23 cellular contexts compared by ENCODE assay signal in the genomic region with DNA sequence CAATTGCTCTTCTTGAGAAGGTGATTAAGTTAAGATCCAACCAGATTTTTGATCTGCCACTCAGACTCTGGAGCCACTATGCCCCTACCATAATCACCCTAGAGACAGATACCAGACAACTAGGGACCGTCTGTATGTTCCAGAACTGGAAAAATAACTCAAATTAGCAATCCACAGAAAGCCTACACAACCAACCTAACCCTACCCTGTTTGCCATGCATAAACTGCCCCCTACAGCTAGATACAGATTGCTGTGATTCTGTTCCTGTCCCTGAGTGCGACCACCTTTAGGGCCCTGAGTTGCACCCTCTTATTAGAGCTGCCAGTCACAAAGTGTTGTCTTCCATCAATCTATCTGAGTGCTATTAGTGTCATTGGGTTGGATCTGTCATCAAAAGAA.
"Had no signal": no experiment of that assay in that cellular context is flagged by ENCODE, and none has a peak within 500 bp of the region (broad histone marks: within the 10 kb centered on the region; RNA-seq: fewer than 3 reads in every experiment).

No MANE protein-coding gene starts in this region.

- H3K27me3 ChIP-seq: breast epithelium had no signal

- H3K27ac Mint-ChIP-seq: activated CD4-positive, alpha-beta memory T cell treated with anti-CD3 and anti-CD28 coated beads, Interleukin-2, amount 10 ng/mL, durations not matched to agents 7 days and 5 days; activated CD4-positive, alpha-beta T cell treated with anti-CD3 and anti-CD28 coated beads for 36 hours; activated naive CD4-positive, alpha-beta T cell treated with anti-CD3 and anti-CD28 coated beads, Interleukin-2, amount 50 U/mL, for 24 hours; T-helper 1 cell treated with Interleukin-12 subunit alpha and Interleukin-12 subunit beta and Interleukin-4 antibody, amounts not matched to agents 30 μg/mL and 1 μg/mL, for 36 hours had no signal

- H3K4me1 ChIP-seq: breast epithelium had no signal

- H3K4me1 Mint-ChIP-seq: activated CD4-positive, alpha-beta memory T cell treated with anti-CD3 and anti-CD28 coated beads, Interleukin-2, amount 10 ng/mL, durations not matched to agents 7 days and 5 days; activated CD4-positive, alpha-beta T cell treated with anti-CD3 and anti-CD28 coated beads for 36 hours; activated naive CD4-positive, alpha-beta T cell treated with anti-CD3 and anti-CD28 coated beads, Interleukin-2, amount 50 U/mL, for 24 hours had no signal

- DNase-seq: activated CD4-positive, alpha-beta memory T cell treated with anti-CD3 and anti-CD28 coated beads, Interleukin-2, amount 10 ng/mL, durations not matched to agents 7 days and 5 days; activated CD4-positive, alpha-beta T cell treated with anti-CD3 and anti-CD28 coated beads for 36 hours; activated CD4-positive, alpha-beta T cell treated with anti-CD3 and anti-CD28 coated beads, Interleukin-2, amount 50 U/mL, for 1 hour; activated CD4-positive, CD25-positive, alpha-beta regulatory T cell; activated CD8-positive, alpha-beta memory T cell treated with anti-CD3 and anti-CD28 coated beads, Interleukin-2, amount 50 U/mL, for 48 hours; activated T-cell treated with anti-CD3 and anti-CD28 coated beads, Interleukin-2, amount 50 U/mL, for 1 hour; aorta; caudate nucleus; MM.1S; NCI-H1105; NCI-H1436; NCI-H1694 treated with DMSO at 0.1 percent for 48 hours; NCI-H2029 treated with DMSO at 0.1 percent for 48 hours; NCI-H510A treated with DMSO at 0.1 percent for 48 hours; NCI-H774; NK-92 treated with Interleukin-12 subunit alpha and Interleukin-12 subunit beta, amount 100 ng/mL, for 24 hours; OCI-M1; RPMI8226 had no signal

- H3K4me3 ChIP-seq: breast epithelium had no signal

- H3K27ac ChIP-seq: breast epithelium had no signal

- H3K9me3 Mint-ChIP-seq: activated CD4-positive, alpha-beta memory T cell treated with anti-CD3 and anti-CD28 coated beads, Interleukin-2, amount 10 ng/mL, durations not matched to agents 7 days and 5 days; T-helper 1 cell treated with Interleukin-12 subunit alpha and Interleukin-12 subunit beta and Interleukin-4 antibody, amounts not matched to agents 30 μg/mL and 1 μg/mL, for 36 hours had no signal

- H3K36me3 Mint-ChIP-seq: activated naive CD4-positive, alpha-beta T cell treated with anti-CD3 and anti-CD28 coated beads, Interleukin-2, amount 50 U/mL, for 24 hours had no signal

- ATAC-seq: activated CD4-positive, alpha-beta T cell treated with anti-CD3 and anti-CD28 coated beads for 36 hours; Panc1; Right ventricle myocardium inferior had no signal

- H3K4me3 Mint-ChIP-seq: activated CD4-positive, alpha-beta memory T cell treated with anti-CD3 and anti-CD28 coated beads, Interleukin-2, amount 10 ng/mL, durations not matched to agents 7 days and 5 days; activated CD4-positive, alpha-beta T cell treated with anti-CD3 and anti-CD28 coated beads for 36 hours; activated naive CD4-positive, alpha-beta T cell treated with anti-CD3 and anti-CD28 coated beads, Interleukin-2, amount 50 U/mL, for 24 hours; T-helper 1 cell treated with Interleukin-12 subunit alpha and Interleukin-12 subunit beta and Interleukin-4 antibody, amounts not matched to agents 30 μg/mL and 1 μg/mL, for 36 hours had no signal

- H3K9me3 ChIP-seq: breast epithelium had no signal

- H3K27me3 Mint-ChIP-seq: activated CD4-positive, alpha-beta memory T cell treated with anti-CD3 and anti-CD28 coated beads, Interleukin-2, amount 10 ng/mL, durations not matched to agents 7 days and 5 days; activated CD4-positive, alpha-beta T cell treated with anti-CD3 and anti-CD28 coated beads for 36 hours; activated naive CD4-positive, alpha-beta T cell treated with anti-CD3 and anti-CD28 coated beads, Interleukin-2, amount 50 U/mL, for 24 hours had no signal

- H3K36me3 ChIP-seq: breast epithelium had no signal
